In the genomic region with DNA sequence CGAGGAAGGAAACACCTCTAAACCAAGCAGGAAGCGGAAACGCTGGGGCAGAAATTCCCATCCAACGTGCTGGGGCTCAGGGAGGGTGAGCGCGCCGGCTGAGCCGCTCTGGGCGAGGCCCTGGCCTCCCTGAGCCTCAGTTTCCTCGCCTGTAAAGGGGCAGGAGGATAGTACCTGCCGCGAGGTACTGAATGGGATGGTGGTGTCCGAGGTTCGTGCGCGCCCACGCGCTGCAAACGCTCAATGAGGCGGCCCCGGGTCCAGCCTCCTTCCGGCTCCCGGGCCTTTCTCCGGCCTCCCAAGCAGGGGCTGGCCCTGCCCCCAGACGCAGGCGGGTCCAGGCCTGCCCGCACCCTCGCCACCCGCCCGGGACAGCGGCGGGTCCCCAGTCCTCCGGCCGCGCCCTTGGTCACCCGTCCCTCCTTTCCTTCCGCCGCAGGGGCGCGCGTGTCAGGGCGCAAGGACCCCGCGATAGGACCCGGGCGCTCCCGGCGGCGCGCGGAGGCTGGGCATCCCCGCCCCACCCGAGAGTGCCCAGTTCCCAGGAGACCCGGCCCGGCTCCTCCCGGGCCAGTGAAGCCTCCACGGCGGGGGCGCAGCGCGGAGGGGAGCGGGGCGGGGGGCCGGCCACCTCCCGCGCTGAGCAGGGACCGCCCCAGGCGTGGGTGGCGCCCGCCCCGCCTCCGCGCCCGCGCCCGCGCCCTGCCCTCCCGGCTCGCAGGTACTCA, we compare ENCODE assay signal across 8 cellular contexts. TPM values are rescaled to one million over a fixed set of nuclear protein-coding genes. Genes with fewer than 3 reads are reported as not detected.
DNase-seq lines count a peak whose midpoint lies in the region; ATAC-seq and TF ChIP-seq lines count a peak whose summit lies in the region.

No MANE protein-coding gene starts in this region.

- H3K27me3 Mint-ChIP-seq in chondrocyte (ENCODE audit: low read depth) = peaks cover 6% of the 10 kb centered on the region
- peaks cover 26% of the 10 kb centered on the region for H3K27me3 Mint-ChIP-seq in memory B cell

- H3K36me3 Mint-ChIP-seq in chondrocyte (ENCODE audit: low read depth) = no peaks in the 10 kb centered on the region
- H3K36me3 Mint-ChIP-seq in memory B cell = no peaks in the 10 kb centered on the region

- H3K9me3 Mint-ChIP-seq in chondrocyte (ENCODE audit: low read depth) = no peaks in the 10 kb centered on the region
- H3K9me3 Mint-ChIP-seq in memory B cell = no peaks in the 10 kb centered on the region

- H3K4me1 Mint-ChIP-seq in chondrocyte (ENCODE audit: low read depth) (peaks cover 11% of the 10 kb centered on the region), memory B cell (no peaks in the 10 kb centered on the region)

- H3K9me3 ChIP-seq in SJSA1 (replicated peaks) = no peaks in the 10 kb centered on the region
- no peaks in the 10 kb centered on the region for H3K9me3 ChIP-seq in stomach

- no peak for TF ChIP-seq CTCF in chondrocyte (IDR thresholded peaks at IDR 0.05)
- no peak for TF ChIP-seq CTCF in stomach (IDR thresholded peaks at IDR 0.05)

- intact Hi-C loops in stomach (cut with DNase I; ENCODE audit: low total_unique reads) = no loop called here

- no peak for DNase-seq in activated CD4-positive, CD25-positive, alpha-beta regulatory T cell (lab: John Stamatoyannopoulos, UW)
- DNase-seq in SJSA1 (ENCODE audit: low read depth in 1 of 2, low spot score in 2 of 2) = no peak
- peak; percentile 69 for DNase-seq in chondrocyte (ENCODE audit: low spot score)
- DNase-seq in memory B cell (ENCODE audit: low spot score in 2 of 2) = no peak
- no peak for DNase-seq in stomach
- DNase-seq in AG08396 (ENCODE audit: low spot score) = no peak

- WGBS in stomach, 5 donors = 1 to 4% (median 1%) methylated on average over 6 to 73 of the region's 79 CpGs

- no peak overlapping the region for H3K27ac ChIP-seq in SJSA1
- peak overlapping the region in 2 of 5 donors; percentile 20 to 53 for H3K27ac ChIP-seq in stomach

- H3K4me1 ChIP-seq in SJSA1 (replicated peaks) (peaks cover 5% of the 10 kb centered on the region), stomach (peaks cover 6 to 17% (median 12%) of the 10 kb centered on the region in 4 donors)

- H3K36me3 ChIP-seq in SJSA1 (no peaks in the 10 kb centered on the region), stomach (no peaks in the 10 kb centered on the region)

- H3K4me3 Mint-ChIP-seq in chondrocyte (ENCODE audit: unreplicated experiment) (peak overlapping the region; percentile 59), memory B cell (peak overlapping the region; percentile 24)

- TF ChIP-seq POLR2A in stomach (IDR thresholded peaks at IDR 0.05) = no peak

- no peak for TF ChIP-seq EP300 in stomach (IDR thresholded peaks at IDR 0.05)

- peak; percentile 48 to 52 for ATAC-seq in activated CD4-positive, CD25-positive, alpha-beta regulatory T cell treated with anti-CD3 and anti-CD28 coated beads, Interleukin-2, amount 50 U/mL, for 24 hours
- ATAC-seq in memory B cell (ENCODE audit: low read depth) (no peak), GM21390 (IDR thresholded peaks at IDR 0.05; ENCODE audit: unreplicated experiment) (no peak)

- H3K27ac Mint-ChIP-seq in chondrocyte (ENCODE audit: unreplicated experiment) (no peak overlapping the region), memory B cell (no peak overlapping the region)

- H3K4me3 ChIP-seq in SJSA1 (peak overlapping the region; percentile 28), stomach (peak overlapping the region; percentile 47 to 79 (median 64))

- H3K27me3 ChIP-seq in SJSA1 (replicated peaks) (peaks cover 34% of the 10 kb centered on the region), stomach (peaks cover 4 to 61% (median 36%) of the 10 kb centered on the region in 3 donors)

RNA-seq across cellular contexts. Expression of a gene that starts 0.5 kb away (rescaled TPM):
- not detected in 2 replicates for total RNA-seq in SJSA1 (2014; rRNA removed; shearing (Covaris generic))
- total RNA-seq in chondrocyte (5.1 to 6.5 TPM (median 6.5 TPM) in 3 replicates), stomach (1 to 10 TPM in 1 of 5 donors, not detected in 4; 1.1 TPM)
- polyA plus RNA-seq in stomach = under 1 TPM; 0.31 to 0.92 (median 0.75) TPM

Comparison
In these comparisons a context has a peak if more than half of its experiments do, and no peak if none do; other contexts are left out.
1. ATAC-seq: peak in activated CD4-positive, CD25-positive, alpha-beta regulatory T cell treated with anti-CD3 and anti-CD28 coated beads, Interleukin-2, amount 50 U/mL, for 24 hours (2 of 2); none in memory B cell (single experiment) and GM21390 (single experiment).